ENCODE assay signal across 8 cellular contexts in genomic region chr7:76363754-76364153, GRCh38. TPM values are rescaled to one million over a fixed set of nuclear protein-coding genes. Genes with fewer than 3 reads are reported as not detected.
DNase-seq lines count a peak whose midpoint lies in the region; ATAC-seq and TF ChIP-seq lines count a peak whose summit lies in the region.
"Not testable (repeated sequence)": the region's sequence is repeated elsewhere in the genome, so short reads cannot be mapped to it uniquely, and the experiment has no call there.

No MANE protein-coding gene starts in this region.

- POLR2A ChIA-PET in SK-N-SH (lab: Yijun Ruan, JAX), result not testable (repeated sequence)

- not testable (repeated sequence) for H3K27me3 ChIP-seq in ACC112 (ENCODE audit: insufficient read depth, low read length); HUES6 (ENCODE audit: control insufficient read depth, insufficient read depth, low read length); SK-N-SH (ENCODE audit: insufficient read depth); ectodermal cell (ENCODE audit: control insufficient read depth, insufficient read depth, low read length, poor library complexity, severe bottlenecking); right cardiac atrium (ENCODE audit: control insufficient read depth, insufficient read depth); neuronal stem cell (ENCODE audit: control insufficient read depth in 3 of 3, insufficient read depth in 3 of 3, low read depth in 1 of 3, low read length in 3 of 3); stomach

- H3K9ac ChIP-seq in HUES6 (ENCODE audit: low read length); SK-N-SH; neuronal stem cell (ENCODE audit: low read depth, low read length, poor library complexity): not testable (repeated sequence)

- H3K4ac ChIP-seq in neuronal stem cell (ENCODE audit: low read length), result not testable (repeated sequence)

- not testable (repeated sequence) for ATAC-seq in right cardiac atrium

- H2AFZ ChIP-seq in ACC112 (ENCODE audit: low read length, unreplicated experiment) (peak overlapping the region; percentile 100), SK-N-SH (ENCODE audit: low read depth) (peak overlapping the region; percentile 94), neuronal stem cell (ENCODE audit: low read length) (peak overlapping the region; percentile 94)

- peak overlapping the region; percentile 99 for H4K91ac ChIP-seq in neuronal stem cell (ENCODE audit: low read depth, low read length, poor library complexity)

- TF ChIP-seq POLR2A in stomach (IDR thresholded peaks at IDR 0.05), result not testable (repeated sequence)

- H3K9me3 ChIP-seq in HUES6 (ENCODE audit: control insufficient read depth, insufficient read depth, low read depth, low read length); SK-N-SH; ectodermal cell (ENCODE audit: control insufficient read depth, low read length); right cardiac atrium (ENCODE audit: control insufficient read depth, low read length); neuronal stem cell (replicated peaks in 1 of 2; ENCODE audit: control insufficient read depth in 2 of 2, insufficient read depth in 1 of 2, low read depth in 1 of 2, low read length in 2 of 2); stomach: not testable (repeated sequence)

- not testable (repeated sequence) for H2BK12ac ChIP-seq in neuronal stem cell (ENCODE audit: low read length)

- peaks cover 26% of the 10 kb centered on the region for H3F3A ChIP-seq in SK-N-SH (replicated peaks; ENCODE audit: insufficient read depth)

- H2AK5ac ChIP-seq in neuronal stem cell (ENCODE audit: low read depth, low read length), result peak overlapping the region; percentile 69

- 98% methylated on average over 3 of the region's 3 CpGs for WGBS in SK-N-SH (ENCODE audit: low lambda C conversion rate)
- WGBS in adipose tissue, 3 donors, result 62 to 93% (median 65%) methylated on average over 3 of the region's 3 CpGs
- 95 to 97% methylated on average over 3 of the region's 3 CpGs for WGBS in ectodermal cell, 2 experiments
- 67% methylated on average over 3 of the region's 3 CpGs for WGBS in right cardiac atrium
- WGBS in neuronal stem cell (ENCODE audit: extremely low coverage in 2 of 2, insufficient read length in 2 of 2, insufficient replicate concordance in 1 of 2), 2 donors, result no CpG with 5 or more reads among the region's 3 CpGs
- 79 to 91% (median 79%) methylated on average over 3 of the region's 3 CpGs for WGBS in stomach, 5 donors

- TF ChIP-seq CTCF in SK-N-SH (IDR thresholded peaks at IDR 0.05); stomach (IDR thresholded peaks at IDR 0.05): not testable (repeated sequence)

- not testable (repeated sequence) for H2BK5ac ChIP-seq in neuronal stem cell (ENCODE audit: low read length)

- not testable (repeated sequence) for DNase-seq in SK-N-SH; right cardiac atrium; neuronal stem cell (ENCODE audit: low spot score); stomach

- not testable (repeated sequence) for H3K79me1 ChIP-seq in neuronal stem cell (ENCODE audit: low read depth, low read length)

- not testable (repeated sequence) for H4K8ac ChIP-seq in neuronal stem cell (ENCODE audit: low read depth, low read length)

- TF ChIP-seq RAD21 in SK-N-SH (IDR thresholded peaks at IDR 0.05; ENCODE audit: low read length), result not testable (repeated sequence)

- TF ChIP-seq EP300 in SK-N-SH (IDR thresholded peaks at IDR 0.05; ENCODE audit: borderline replicate concordance in 1 of 2, low read depth in 1 of 2, low read length in 1 of 2); stomach (IDR thresholded peaks at IDR 0.05): not testable (repeated sequence)

- peak overlapping the region; percentile 53 for H3K23ac ChIP-seq in neuronal stem cell (ENCODE audit: low read depth, low read length, poor library complexity)

- H3K18ac ChIP-seq in neuronal stem cell (ENCODE audit: low read length), result peak overlapping the region; percentile 65

- not testable (repeated sequence) for H3K14ac ChIP-seq in neuronal stem cell (ENCODE audit: low read length)

- H2BK15ac ChIP-seq in neuronal stem cell (ENCODE audit: low read length), result peak overlapping the region; percentile 68

- H3K27ac ChIP-seq in ACC112 (ENCODE audit: low read depth, low read length) (peak overlapping the region; percentile 90), HUES6 (ENCODE audit: low read depth, low read length) (peak overlapping the region; percentile 10; the same call in 1 of the 2 replicates), SK-N-SH (ENCODE audit: low read depth in 2 of 2, low read length in 1 of 2) (peak overlapping the region; percentile 59 to 67), adipose tissue (ENCODE audit: low read depth, low read length) (peak overlapping the region; percentile 63), ectodermal cell (ENCODE audit: insufficient read depth, low read depth, low read length, poor library complexity, severe bottlenecking) (peak overlapping the region; percentile 75), right cardiac atrium (ENCODE audit: low read length) (peak overlapping the region; percentile 87), stomach (peak overlapping the region in 4 of 5 donors; percentile 66 to 87 (median 86))
- H3K27ac ChIP-seq in neuronal stem cell (replicated peaks; ENCODE audit: low read length), result not testable (repeated sequence)

- H3K4me3 ChIP-seq in ACC112 (ENCODE audit: low read depth, low read length); HUES6 (ENCODE audit: low read depth, low read length); SK-N-SH (ENCODE audit: low read depth in 2 of 2, low read length in 1 of 2); ectodermal cell (ENCODE audit: insufficient read depth, low read depth, low read length); right cardiac atrium (ENCODE audit: low read length); neuronal stem cell (ENCODE audit: low read length in 2 of 2); stomach: not testable (repeated sequence)

- H3K79me2 ChIP-seq in ACC112 (ENCODE audit: control insufficient read depth, insufficient read depth, low read length, unreplicated experiment); SK-N-SH (ENCODE audit: insufficient read depth): not testable (repeated sequence)

- not testable (repeated sequence) for H2BK120ac ChIP-seq in neuronal stem cell (ENCODE audit: low read depth, low read length)

- not testable (repeated sequence) for H3K9me2 ChIP-seq in SK-N-SH

- CTCF ChIA-PET in SK-N-SH (lab: Yijun Ruan, JAX), result not testable (repeated sequence)

- not testable (repeated sequence) for H3K36me3 ChIP-seq in ACC112 (ENCODE audit: insufficient read depth, low read length); HUES6 (ENCODE audit: control insufficient read depth, insufficient read depth, low read length); SK-N-SH (replicated peaks in 1 of 2; ENCODE audit: control insufficient read depth in 1 of 2, insufficient read depth in 2 of 2, low read length in 1 of 2); ectodermal cell (ENCODE audit: control insufficient read depth, insufficient read depth, low read length); neuronal stem cell (replicated peaks in 1 of 2; ENCODE audit: control insufficient read depth in 2 of 2, insufficient read depth in 2 of 2, low read length in 2 of 2); stomach

- H4K20me1 ChIP-seq in SK-N-SH (ENCODE audit: insufficient read depth), result not testable (repeated sequence)

- H3K4me2 ChIP-seq in SK-N-SH, result peak overlapping the region; percentile 48; the same call in 1 of the 2 replicates
- not testable (repeated sequence) for H3K4me2 ChIP-seq in neuronal stem cell (ENCODE audit: insufficient read depth, low read length, poor library complexity, severe bottlenecking)

- H3K4me1 ChIP-seq in ACC112 (ENCODE audit: control insufficient read depth, insufficient read depth, low read length, unreplicated experiment) (peaks cover 23% of the 10 kb centered on the region), HUES6 (ENCODE audit: control insufficient read depth, insufficient read depth, low read length) (peaks cover 22% of the 10 kb centered on the region), SK-N-SH (ENCODE audit: control insufficient read depth in 1 of 2, insufficient read depth in 2 of 2, low read depth in 1 of 2, low read length in 1 of 2) (peaks cover 17 to 20% of the 10 kb centered on the region in 2 experiments; a peak in 3 of 4 replicates), ectodermal cell (ENCODE audit: control insufficient read depth, insufficient read depth, low read length) (peaks cover 16% of the 10 kb centered on the region), neuronal stem cell (ENCODE audit: control insufficient read depth in 2 of 2, insufficient read depth in 1 of 2, low read depth in 1 of 2, low read length in 2 of 2) (peaks cover 13% of the 10 kb centered on the region in 2 donors), stomach (peaks cover 12 to 43% (median 35%) of the 10 kb centered on the region in 4 donors)
- not testable (repeated sequence) for H3K4me1 ChIP-seq in right cardiac atrium (ENCODE audit: control insufficient read depth, insufficient read depth, low read length)

- intact Hi-C loops in right cardiac atrium (cut with DNase I); stomach (cut with DNase I; ENCODE audit: low total_unique reads): not testable (repeated sequence)

RNA-seq across cellular contexts. Expression of gene YWHAG, which starts 5.0 kb away (rescaled TPM):
- polyA plus RNA-seq in SK-N-SH (2012; rRNA removed), result 60.4 and 78.0 TPM in 2 replicates
- 69.7 and 76.5 TPM in 2 replicates for polyA plus RNA-seq in SK-N-SH (2012; cell fraction: cytosol; rRNA removed)
- polyA plus RNA-seq in SK-N-SH (2012; cell fraction: nucleus; rRNA removed), result 49.2 and 56.0 TPM in 2 replicates
- polyA plus RNA-seq in adipose tissue, result 100 to 1,000 TPM in 1 of 3 donors, 10 to 100 TPM in 2; 36.7 to 168 (median 93.3) TPM
- 221 TPM for polyA plus RNA-seq in ectodermal cell (2013, experiment 1 of 4)
- polyA plus RNA-seq in ectodermal cell (2013, experiment 2 of 4), result 220 TPM
- polyA plus RNA-seq in ectodermal cell (2013, experiment 3 of 4), result 138 TPM
- 145 TPM for polyA plus RNA-seq in ectodermal cell (2013, experiment 4 of 4)
- 100 to 1,000 TPM; 209 to 282 (median 253) TPM for total RNA-seq in right cardiac atrium
- polyA plus RNA-seq in right cardiac atrium, result 139 TPM
- 115 TPM for polyA plus RNA-seq in neuronal stem cell (2013, experiment 1 of 2)
- polyA plus RNA-seq in neuronal stem cell (2013, experiment 2 of 2), result 115 TPM
- total RNA-seq in stomach, result 10 to 100 TPM; 28.6 to 64.6 (median 56.2) TPM
- polyA plus RNA-seq in stomach, result 10 to 100 TPM; 26.7 to 42.5 (median 41.2) TPM

RNA-seq across cellular contexts. Expression of gene SSC4D, which starts 45.7 kb away (rescaled TPM):
- polyA plus RNA-seq in SK-N-SH (2012; rRNA removed) (1.6 and 2.0 TPM in 2 replicates), adipose tissue (1 to 10 TPM; 2.9 to 5.8 (median 4.7) TPM), right cardiac atrium (2.1 TPM), stomach (under 1 TPM in 1 of 3 donors, not detected in 2; 0.80 TPM)
- polyA plus RNA-seq in SK-N-SH (2012; cell fraction: cytosol; rRNA removed), result 0.75 and 1.3 TPM in 2 replicates
- polyA plus RNA-seq in SK-N-SH (2012; cell fraction: nucleus; rRNA removed), result 3.3 and 5.8 TPM in 2 replicates
- polyA plus RNA-seq in ectodermal cell (2013, experiment 1 of 4), result 5.2 TPM
- 4.5 TPM for polyA plus RNA-seq in ectodermal cell (2013, experiment 2 of 4)
- polyA plus RNA-seq in ectodermal cell (2013, experiment 3 of 4), result 5.4 TPM
- 4.8 TPM for polyA plus RNA-seq in ectodermal cell (2013, experiment 4 of 4)
- total RNA-seq in right cardiac atrium (1 to 10 TPM in 2 of 4 donors, under 1 TPM in 2; 0.78 to 1.3 (median 0.96) TPM), stomach (under 1 TPM in 1 of 5 donors, not detected in 4; 0.37 TPM)
- 4.3 TPM for polyA plus RNA-seq in neuronal stem cell (2013, experiment 1 of 2)
- 4.1 TPM for polyA plus RNA-seq in neuronal stem cell (2013, experiment 2 of 2)
